ENCODE assay signal across 8 cellular contexts in the genomic region with DNA sequence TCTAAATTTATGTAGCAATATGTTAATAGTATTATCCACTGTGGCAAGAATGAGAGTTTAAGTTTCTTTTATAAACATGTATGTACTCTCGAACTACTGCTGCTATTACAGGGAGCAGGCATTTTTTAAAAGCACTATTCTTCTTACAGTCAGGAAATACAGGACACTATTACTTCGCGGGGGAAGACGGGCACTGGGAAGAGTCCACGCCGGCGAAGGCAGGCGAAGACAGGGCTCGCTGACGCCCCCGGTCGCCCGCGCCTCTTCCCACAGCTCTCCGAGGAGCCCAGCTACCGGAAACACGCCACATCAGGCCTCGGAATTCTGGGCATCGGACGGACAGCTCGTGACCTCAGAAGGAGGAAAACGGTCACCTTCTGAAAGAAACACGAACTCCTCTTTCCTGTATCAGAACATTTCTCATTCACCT.
DNase-seq lines count a peak whose midpoint lies in the region; ATAC-seq and FAIRE-seq lines count a peak whose summit lies in the region.

No MANE protein-coding gene starts in this region.

- peak; percentile 6 for ATAC-seq in GM21423 (IDR thresholded peaks at IDR 0.05; ENCODE audit: unreplicated experiment)

- H3K4me1 ChIP-seq in HUES6 (ENCODE audit: control insufficient read depth, insufficient read depth, low read length) (no peaks in the 10 kb centered on the region), small intestine (ENCODE audit: control insufficient read depth in 2 of 2, insufficient read depth in 1 of 2, low read depth in 1 of 2, low read length in 1 of 2) (no peaks in the 10 kb centered on the region)

- H3K27me3 ChIP-seq in HUES6 (ENCODE audit: control insufficient read depth, insufficient read depth, low read length) (no peaks in the 10 kb centered on the region), small intestine (ENCODE audit: control insufficient read depth in 2 of 2, insufficient read depth in 2 of 2, low read length in 2 of 2) (no peaks in the 10 kb centered on the region)

- no peaks in the 10 kb centered on the region for H3K9me3 ChIP-seq in HUES6 (ENCODE audit: control insufficient read depth, insufficient read depth, low read depth, low read length)
- no peaks in the 10 kb centered on the region for H3K9me3 ChIP-seq in small intestine (ENCODE audit: control insufficient read depth, low read depth)

- H3K9ac ChIP-seq in HUES6 (ENCODE audit: low read length) = peak overlapping the region; percentile 88

- DNase-seq in DMS79 treated with DMSO at 0.1 percent for 48 hours (lab: John Stamatoyannopoulos, UW) (peak; percentile 92), RPMI7951 (ENCODE audit: low read depth) (peak; percentile 86), cerebellum (ENCODE audit: low spot score) (peak; percentile 77), islet precursor cell (peak; percentile 90), small intestine (peak; percentile 84)
- DNase-seq in activated CD4-positive, alpha-beta T cell treated with anti-CD3 and anti-CD28 coated beads for 1 hour = no peak

- peak overlapping the region; percentile 79 for H3K27ac ChIP-seq in HUES6 (ENCODE audit: low read depth, low read length)
- peak overlapping the region; percentile 92 to 100 for H3K27ac ChIP-seq in small intestine (ENCODE audit: low read depth in 1 of 2, low read length in 1 of 2)

- WGBS in small intestine, 3 donors = 0% methylated on average over 23 of the region's 23 CpGs

- no peak for FAIRE-seq in small intestine (lab: Jason Lieb, UNC)

- peak overlapping the region; percentile 80 for H3K4me3 ChIP-seq in HUES6 (ENCODE audit: low read depth, low read length)
- peak overlapping the region; percentile 58 to 73 for H3K4me3 ChIP-seq in small intestine (ENCODE audit: low read depth in 1 of 2, low read length in 2 of 2)

- no peaks in the 10 kb centered on the region for H3K36me3 ChIP-seq in HUES6 (ENCODE audit: control insufficient read depth, insufficient read depth, low read length)
- H3K36me3 ChIP-seq in small intestine (ENCODE audit: control insufficient read depth in 2 of 2, insufficient read depth in 2 of 2, low read length in 2 of 2) = no peaks in the 10 kb centered on the region
